Comparison of ENCODE assay signal across 16 cellular contexts in genomic region chr14:95345032-95345431, GRCh38. TPM values are rescaled to one million over a fixed set of nuclear protein-coding genes. Genes with fewer than 3 reads are reported as not detected.
DNase-seq lines count a peak whose midpoint lies in the region; ATAC-seq and TF ChIP-seq lines count a peak whose summit lies in the region.
"Had no signal": no experiment of that assay in that cellular context is flagged by ENCODE, and none has a peak within 500 bp of the region (broad histone marks: within the 10 kb centered on the region; RNA-seq: fewer than 3 reads in every experiment).

No MANE protein-coding gene starts in this region.

- H3K27ac ChIP-seq in upper lobe of right lung = no peak overlapping the region
- H3K27ac ChIP-seq: BLaER1 had no signal

- DNase-seq in upper lobe of right lung = no peak
- DNase-seq in AG20443 (ENCODE audit: low spot score) = no peak
- DNase-seq in activated T-cell treated with anti-CD3 and anti-CD28 coated beads for 4 hours = no peak
- DNase-seq: AML-193; Caco-2; CD8-positive, alpha-beta memory T cell; DND-41; GDM1; HCEC 1CT; IMR-90; KG1 had no signal

- no peaks in the 10 kb centered on the region for H3K27me3 ChIP-seq in upper lobe of right lung
- H3K27me3 ChIP-seq: BLaER1 had no signal

- no peaks in the 10 kb centered on the region for H3K4me1 ChIP-seq in upper lobe of right lung
- H3K4me1 ChIP-seq: BLaER1, Caco-2 had no signal

- no peak overlapping the region for H3K4me3 ChIP-seq in upper lobe of right lung
- H3K4me3 ChIP-seq: BLaER1 had no signal

- no peaks in the 10 kb centered on the region for H3K9me3 ChIP-seq in upper lobe of right lung
- H3K9me3 ChIP-seq: BLaER1, Caco-2 had no signal

- intact Hi-C loops in upper lobe of right lung (cut with DNase I) = no loop called here

- no peak for TF ChIP-seq CTCF in upper lobe of right lung (IDR thresholded peaks at IDR 0.05)

- H3K36me3 ChIP-seq in upper lobe of right lung = no peaks in the 10 kb centered on the region
- H3K36me3 ChIP-seq: BLaER1 had no signal

- ATAC-seq in GM19395 (IDR thresholded peaks at IDR 0.05; ENCODE audit: unreplicated experiment) (peak; percentile 82), HG02759 (IDR thresholded peaks at IDR 0.05; ENCODE audit: unreplicated experiment) (peak; percentile 60), HG03442 (IDR thresholded peaks at IDR 0.05; ENCODE audit: unreplicated experiment) (peak; percentile 72), upper lobe of right lung (no peak), HG02588 (IDR thresholded peaks at IDR 0.05; ENCODE audit: unreplicated experiment) (no peak)

RNA-seq across cellular contexts. Expression of gene CLMN, which starts 25.3 kb away (rescaled TPM):
- 19.3 TPM for total RNA-seq in upper lobe of right lung

Comparison
In these comparisons a context has a peak if more than half of its experiments do, and no peak if none do; other contexts are left out.
1. ATAC-seq: peak in GM19395 (single experiment), HG02759 (single experiment) and HG03442 (single experiment); none in upper lobe of right lung (single experiment) and HG02588 (single experiment).